1 cellular context compared by ENCODE assay signal in the genomic region with DNA sequence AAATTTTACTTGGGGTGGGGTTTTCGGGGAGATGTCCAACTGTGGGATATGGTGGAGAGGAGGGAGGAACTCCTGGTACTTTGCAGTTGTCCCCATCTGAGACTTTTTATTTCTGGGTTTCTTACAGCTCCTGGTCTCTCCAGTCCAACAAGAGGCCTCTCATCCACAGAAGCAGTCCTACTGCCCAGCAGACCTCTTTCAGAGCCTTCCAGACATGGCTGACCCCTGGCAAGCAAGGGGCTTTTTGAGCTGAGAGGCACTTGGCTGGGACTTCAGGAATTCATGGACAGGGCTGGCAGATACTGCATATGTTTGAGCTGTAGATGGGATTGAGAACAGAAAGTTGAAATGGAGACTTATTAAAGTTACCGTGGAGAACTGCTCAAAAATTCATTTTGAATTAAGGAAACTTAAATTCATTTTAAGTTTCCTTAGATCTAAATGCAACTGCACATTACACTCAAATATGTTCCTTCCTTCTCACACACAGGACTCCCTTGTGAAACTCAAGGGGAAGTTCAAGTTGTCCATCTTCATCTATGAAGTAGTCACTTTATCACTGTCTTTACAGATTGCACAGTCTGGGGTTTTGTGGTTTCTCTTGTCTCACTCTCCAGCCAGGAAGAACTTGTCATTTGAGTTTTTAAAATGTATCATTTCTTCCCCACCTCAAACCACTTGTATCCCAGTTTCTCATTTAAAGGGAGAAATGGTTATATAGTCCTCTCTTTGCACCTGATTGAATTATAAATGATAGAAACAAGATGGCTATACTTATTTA.
TF ChIP-seq lines count a peak whose summit lies in the region.

No MANE protein-coding gene starts in this region.

TF ChIP-seq in WTC11, 78 proteins besides CTCF, POLR2A, EP300 and RAD21 (continued from another document):
- TF ChIP-seq, protein P1, sequence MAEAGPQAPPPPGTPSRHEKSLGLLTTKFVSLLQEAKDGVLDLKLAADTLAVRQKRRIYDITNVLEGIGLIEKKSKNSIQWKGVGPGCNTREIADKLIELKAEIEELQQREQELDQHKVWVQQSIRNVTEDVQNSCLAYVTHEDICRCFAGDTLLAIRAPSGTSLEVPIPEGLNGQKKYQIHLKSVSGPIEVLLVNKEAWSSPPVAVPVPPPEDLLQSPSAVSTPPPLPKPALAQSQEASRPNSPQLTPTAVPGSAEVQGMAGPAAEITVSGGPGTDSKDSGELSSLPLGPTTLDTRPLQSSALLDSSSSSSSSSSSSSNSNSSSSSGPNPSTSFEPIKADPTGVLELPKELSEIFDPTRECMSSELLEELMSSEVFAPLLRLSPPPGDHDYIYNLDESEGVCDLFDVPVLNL (CRISPR knock-in tag; IDR thresholded peaks at IDR 0.05; ENCODE audit: borderline replicate concordance, low read depth), result no peak
- TF ChIP-seq E2F5 (CRISPR knock-in tag; IDR thresholded peaks at IDR 0.05), result no peak
